26 cellular contexts compared by ENCODE assay signal in the genomic region with DNA sequence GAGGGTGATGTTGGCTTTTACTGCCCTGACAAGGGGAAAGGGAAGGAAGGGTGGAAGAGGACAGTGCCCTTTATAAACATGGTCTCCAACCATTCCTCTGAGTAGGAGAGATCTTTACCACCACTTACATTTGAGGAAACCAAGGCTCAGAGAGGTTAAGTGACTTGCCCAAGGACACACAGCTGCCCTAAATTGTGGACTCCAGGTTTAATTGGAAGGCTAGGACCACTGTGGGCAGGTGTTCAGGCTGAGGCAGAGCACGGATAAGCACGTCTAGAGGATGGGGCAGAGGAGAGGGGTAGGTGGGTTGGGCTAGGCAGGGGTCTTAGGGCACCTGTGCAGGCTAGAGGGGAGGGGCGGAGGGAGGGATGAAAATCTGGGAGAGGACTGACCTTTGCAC. TPM values are rescaled to one million over a fixed set of nuclear protein-coding genes. Genes with fewer than 3 reads are reported as not detected.
"Had no signal": no experiment of that assay in that cellular context is flagged by ENCODE, and none has a peak within 500 bp of the region (broad histone marks: within the 10 kb centered on the region; RNA-seq: fewer than 3 reads in every experiment).

No MANE protein-coding gene starts in this region.

- H3K4me1 ChIP-seq: colonic mucosa, esophagus squamous epithelium, gastrocnemius medialis, heart right ventricle, left lung had no signal

- H3K27me3 ChIP-seq: colonic mucosa had no signal

- H3K27ac ChIP-seq: colonic mucosa, epithelial cell of prostate, esophagus squamous epithelium, gastrocnemius medialis, heart right ventricle, left lung had no signal

- DNase-seq: colonic mucosa; cortex of kidney; effector CD8-positive, alpha-beta T cell; effector memory CD8-positive, alpha-beta T cell; endodermal cell; erythroblast; esophagus squamous epithelium; foreskin fibroblast; foreskin melanocyte; gastrocnemius medialis; glutamatergic neuron; head of caudate nucleus; heart right ventricle; hippocampal formation; left cardiac atrium; mammary epithelial cell; mesendoderm; midbrain had no signal

- H3K9me3 ChIP-seq: colonic mucosa, esophagus squamous epithelium, gastrocnemius medialis, heart right ventricle, left lung had no signal

- H3K36me3 ChIP-seq: colonic mucosa, esophagus squamous epithelium, gastrocnemius medialis, heart right ventricle, left lung had no signal

- ATAC-seq: effector memory CD8-positive, alpha-beta T cell; esophagus mucosa; gastrocnemius medialis; heart right ventricle; left cardiac atrium; left lung; left ventricle myocardium superior had no signal

- FAIRE-seq: endometrium, islet of Langerhans, keratinocyte had no signal

- H3K4me3 ChIP-seq: colonic mucosa, esophagus squamous epithelium, gastrocnemius medialis, heart right ventricle, left lung, lung had no signal

RNA-seq across cellular contexts. Expression of a gene that starts 32.7 kb away (rescaled TPM):
- total RNA-seq: endodermal cell had no signal
- polyA plus RNA-seq: keratinocyte had no signal
